15 cellular contexts compared by ENCODE assay signal in genomic region chr10:88243202-88243744, GRCh38.
A peak's percentile ranks its signal among the peaks of the same experiment; 100 is the strongest.
DNase-seq lines count a peak whose midpoint lies in the region; ATAC-seq, FAIRE-seq and TF ChIP-seq lines count a peak whose summit lies in the region.
"Had no signal": no experiment of that assay in that cellular context is flagged by ENCODE, and none has a peak within 500 bp of the region (broad histone marks: within the 10 kb centered on the region; RNA-seq: fewer than 3 reads in every experiment).

No MANE protein-coding gene starts in this region.

- no peak for TF ChIP-seq POLR2A in A549 (IDR thresholded peaks at IDR 0.05; ENCODE audit: low read length)

- H3K27me3 ChIP-seq in rectal smooth muscle tissue (ENCODE audit: control insufficient read depth, insufficient read depth, low read length), result no peaks in the 10 kb centered on the region

- no peak overlapping the region for H3K27ac ChIP-seq in A549
- H3K27ac ChIP-seq in rectal smooth muscle tissue (ENCODE audit: low read depth, low read length), result peak overlapping the region; percentile 11
- H3K27ac ChIP-seq: VCaP had no signal

- no peak overlapping the region for H3K4me2 ChIP-seq in A549

- DNase-seq in A549 (ENCODE audit: low read depth in 1 of 2, low spot score in 1 of 2), result no peak
- peak; percentile 26 to 64 for DNase-seq in cardiac fibroblast (ENCODE audit: low read depth in 2 of 2)
- no peak for DNase-seq in left ventricle myocardium superior
- DNase-seq in RPMI8226, result no peak
- no peak for DNase-seq in NCI-H2029 (lab: John Stamatoyannopoulos, UW)
- no peak for DNase-seq in NCI-H446 (lab: John Stamatoyannopoulos, UW)
- DNase-seq: activated naive CD4-positive, alpha-beta T cell treated with Interleukin-2 at 50 U/mL for 16 hours; GDM1; Kasumi-1; NCI-H2081 treated with DMSO at 0.1 percent for 48 hours; NK-92 treated with Interleukin-12 subunit alpha and Interleukin-12 subunit beta, amount 100 ng/mL, for 24 hours had no signal

- H3K4me1 ChIP-seq in A549, result no peaks in the 10 kb centered on the region
- peaks cover 2% of the 10 kb centered on the region for H3K4me1 ChIP-seq in rectal smooth muscle tissue (ENCODE audit: control insufficient read depth, insufficient read depth, low read length)

- CTCF ChIA-PET in A549 (lab: Yijun Ruan, JAX), result no interaction called here

- H3K4me3 ChIP-seq in A549 (no peak overlapping the region), cardiac fibroblast (replicated peaks in 1 of 2; ENCODE audit: low read depth in 2 of 2, low read length in 2 of 2) (no peak overlapping the region), rectal smooth muscle tissue (ENCODE audit: low read length) (no peak overlapping the region)

- intact Hi-C loops in left ventricle myocardium superior (cut with micrococcal nuclease), result no loop called here

- TF ChIP-seq EP300 in A549 (IDR thresholded peaks at IDR 0.05), result no peak

- H3K9ac ChIP-seq in rectal smooth muscle tissue (ENCODE audit: low read length), result no peak overlapping the region

- no peaks in the 10 kb centered on the region for H3K9me3 ChIP-seq in A549

- no peak for TF ChIP-seq RAD21 in A549 (conservative IDR thresholded peaks at IDR 0.05 in 1 of 2, IDR thresholded peaks at IDR 0.05 in 1 of 2)

- no peak for ATAC-seq in A549
- ATAC-seq in left ventricle myocardium superior, result peak; percentile 42
- ATAC-seq in GM21423 (IDR thresholded peaks at IDR 0.05; ENCODE audit: unreplicated experiment), result no peak
- ATAC-seq: HCT116 had no signal

- 92% methylated on average over 5 of the region's 5 CpGs for WGBS in A549 (ENCODE audit: missing lambda C conversion rate)

- H3K36me3 ChIP-seq in rectal smooth muscle tissue (ENCODE audit: control insufficient read depth, insufficient read depth, low read length), result no peaks in the 10 kb centered on the region

- POLR2A ChIA-PET in A549 (lab: Yijun Ruan, JAX), result no interaction called here

- no peak for TF ChIP-seq CTCF in A549 (IDR thresholded peaks at IDR 0.05)
- no peak for TF ChIP-seq CTCF in cardiac fibroblast (IDR thresholded peaks at IDR 0.05; ENCODE audit: low read depth, low read length)

- FAIRE-seq in A549 (lab: Jason Lieb, UNC), result no peak

TF ChIP-seq in A549, 52 proteins besides CTCF, POLR2A, EP300 and RAD21:
- peak; percentile 56 for TF ChIP-seq MAFK (IDR thresholded peaks at IDR 0.05; ENCODE audit: partially characterized antibody)
- TF ChIP-seq MAX (IDR thresholded peaks at IDR 0.05), result no peak

Comparison
In these comparisons a context has a peak if more than half of its experiments do, and no peak if none do; other contexts are left out.
1. DNase-seq: peak in cardiac fibroblast (2 of 2); none in A549 (0 of 2), left ventricle myocardium superior (single experiment), RPMI8226 (single experiment), NCI-H2029 (single experiment) and NCI-H446 (0 of 2).